19 cellular contexts compared by ENCODE assay signal in genomic region chr20:54070187-54070987, GRCh38. TPM values are rescaled to one million over a fixed set of nuclear protein-coding genes. Genes with fewer than 3 reads are reported as not detected.
DNase-seq lines count a peak whose midpoint lies in the region; ATAC-seq and TF ChIP-seq lines count a peak whose summit lies in the region.
"Had no signal": no experiment of that assay in that cellular context is flagged by ENCODE, and none has a peak within 500 bp of the region (broad histone marks: within the 10 kb centered on the region; RNA-seq: fewer than 3 reads in every experiment).

A gene with protein sequence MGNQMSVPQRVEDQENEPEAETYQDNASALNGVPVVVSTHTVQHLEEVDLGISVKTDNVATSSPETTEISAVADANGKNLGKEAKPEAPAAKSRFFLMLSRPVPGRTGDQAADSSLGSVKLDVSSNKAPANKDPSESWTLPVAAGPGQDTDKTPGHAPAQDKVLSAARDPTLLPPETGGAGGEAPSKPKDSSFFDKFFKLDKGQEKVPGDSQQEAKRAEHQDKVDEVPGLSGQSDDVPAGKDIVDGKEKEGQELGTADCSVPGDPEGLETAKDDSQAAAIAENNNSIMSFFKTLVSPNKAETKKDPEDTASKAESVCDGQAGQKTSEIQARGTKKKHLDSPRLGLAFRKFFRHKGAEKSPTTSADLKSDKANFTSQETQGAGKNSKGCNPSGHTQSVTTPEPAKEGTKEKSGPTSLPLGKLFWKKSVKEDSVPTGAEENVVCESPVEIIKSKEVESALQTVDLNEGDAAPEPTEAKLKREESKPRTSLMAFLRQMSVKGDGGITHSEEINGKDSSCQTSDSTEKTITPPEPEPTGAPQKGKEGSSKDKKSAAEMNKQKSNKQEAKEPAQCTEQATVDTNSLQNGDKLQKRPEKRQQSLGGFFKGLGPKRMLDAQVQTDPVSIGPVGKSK (minus strand): TSS chr20:54070594. CDS start chr20:54058718, 11,876 bp downstream.

- no peak within 1 kb of the TSS for H3K4me3 Mint-ChIP-seq in mesothelial cell of epicardium
- H3K4me3 Mint-ChIP-seq: neural progenitor cell, T-cell had no signal

- peak; percentile 23 for DNase-seq in DMS53 treated with DMSO at 0.1 percent for 48 hours (lab: John Stamatoyannopoulos, UW; ENCODE audit: unreplicated experiment)
- peak; percentile 49 for DNase-seq in left lobe of liver (ENCODE audit: low spot score)
- no peak for DNase-seq in smooth muscle cell (lab: John Stamatoyannopoulos, UW; ENCODE audit: unreplicated experiment)
- no peak for DNase-seq in mesothelial cell of epicardium (ENCODE audit: low spot score in 2 of 2, unreplicated experiment in 2 of 2)
- DNase-seq in hippocampal formation (lab: John Stamatoyannopoulos, UW): no peak
- DNase-seq in NCI-H2081 (lab: John Stamatoyannopoulos, UW): no peak
- DNase-seq in NOMO-1 (lab: John Stamatoyannopoulos, UW; ENCODE audit: unreplicated experiment in 2 of 2): no peak
- DNase-seq: amniotic stem cell, foreskin melanocyte, lower lobe of right lung, MV-4-11, NCI-H2107, NCI-H69, T-cell had no signal

- 75% methylated on average over 11 of the region's 11 CpGs for WGBS in smooth muscle cell (ENCODE audit: low lambda C conversion rate)

- H3K9me2 ChIP-seq in Loucy (replicated peaks; ENCODE audit: low read depth, low read length): no peaks in the 10 kb centered on the region

- no peaks in the 10 kb centered on the region for H3K79me2 ChIP-seq in Loucy (ENCODE audit: insufficient read depth, low read length)
- H3K79me2 ChIP-seq in smooth muscle cell (ENCODE audit: low read depth): no peaks in the 10 kb centered on the region

- peaks cover 7% of the 10 kb centered on the region for H3K4me1 Mint-ChIP-seq in mesothelial cell of epicardium

- H3K4me2 ChIP-seq in Loucy (ENCODE audit: low read depth, low read length, poor library complexity, severe bottlenecking) (no peak within 1 kb of the TSS), smooth muscle cell (no peak within 1 kb of the TSS)
- H3K4me2 ChIP-seq: neural progenitor cell had no signal

- H3K9me3 ChIP-seq in Loucy (ENCODE audit: insufficient read depth, low read depth, low read length) (no peaks in the 10 kb centered on the region), smooth muscle cell (replicated peaks; ENCODE audit: low read depth) (no peaks in the 10 kb centered on the region)
- H3K9me3 ChIP-seq: lower lobe of right lung, right atrium auricular region had no signal

- ATAC-seq in left lobe of liver: peak; percentile 90
- ATAC-seq: lower lobe of right lung, T-cell had no signal

- peak within 1 kb of the TSS; percentile 57 for H3K27ac ChIP-seq in smooth muscle cell (ENCODE audit: low read depth)
- H3K27ac ChIP-seq: lower lobe of right lung, neural progenitor cell, right atrium auricular region had no signal

- peak within 1 kb of the TSS; percentile 36; the same call in 1 of the 2 replicates for H2AFZ ChIP-seq in Loucy (ENCODE audit: low read length)
- no peak within 1 kb of the TSS for H2AFZ ChIP-seq in smooth muscle cell (ENCODE audit: low read depth)
- H2AFZ ChIP-seq: neural progenitor cell had no signal

- H3K9ac ChIP-seq in Loucy (ENCODE audit: low read depth, low read length, poor library complexity, severe bottlenecking): no peak within 1 kb of the TSS
- H3K9ac ChIP-seq in smooth muscle cell (ENCODE audit: low read depth): no peak within 1 kb of the TSS
- H3K9ac ChIP-seq: neural progenitor cell had no signal

- H3K36me3 ChIP-seq in Loucy (ENCODE audit: insufficient read depth, low read length) (no peaks in the 10 kb centered on the region), smooth muscle cell (ENCODE audit: low read depth) (no peaks in the 10 kb centered on the region)
- H3K36me3 ChIP-seq: lower lobe of right lung, neural progenitor cell, right atrium auricular region had no signal

- no peak within 1 kb of the TSS for H3K27ac Mint-ChIP-seq in mesothelial cell of epicardium
- H3K27ac Mint-ChIP-seq: activated T-helper 2 cell treated with anti-CD3 and anti-CD28 coated beads, Interferon-gamma antibody, Interleukin-2, Interleukin-4, amounts not matched to agents 10 μg/mL and 5 μg/mL and 100 μg/mL, durations not matched to agents 14 hours and 24 hours and 36 hours; neural progenitor cell; T-cell had no signal

- H3K4me1 ChIP-seq in Loucy (ENCODE audit: insufficient read depth, low read length, poor library complexity, severe bottlenecking) (peaks cover 26% of the 10 kb centered on the region), smooth muscle cell (ENCODE audit: low read depth) (no peaks in the 10 kb centered on the region)
- H3K4me1 ChIP-seq: lower lobe of right lung, neural progenitor cell, right atrium auricular region had no signal

- H3F3A ChIP-seq in Loucy (ENCODE audit: low read depth): no peaks in the 10 kb centered on the region
- H3F3A ChIP-seq in smooth muscle cell (ENCODE audit: low read depth): no peaks in the 10 kb centered on the region

- H3K27me3 ChIP-seq in Loucy (ENCODE audit: insufficient read depth, low read length, poor library complexity, severe bottlenecking): no peaks in the 10 kb centered on the region
- H3K27me3 ChIP-seq in smooth muscle cell (ENCODE audit: low read depth): no peaks in the 10 kb centered on the region
- H3K27me3 ChIP-seq: neural progenitor cell, right atrium auricular region had no signal

- H3K9me3 Mint-ChIP-seq in mesothelial cell of epicardium: no peaks in the 10 kb centered on the region
- H3K9me3 Mint-ChIP-seq: activated T-helper 2 cell treated with anti-CD3 and anti-CD28 coated beads, Interferon-gamma antibody, Interleukin-2, Interleukin-4, amounts not matched to agents 10 μg/mL and 5 μg/mL and 100 μg/mL, durations not matched to agents 14 hours and 24 hours and 36 hours; neural progenitor cell; T-cell had no signal

- TF ChIP-seq CTCF in Loucy (conservative IDR thresholded peaks at IDR 0.05; ENCODE audit: low read length) (no peak), smooth muscle cell (IDR thresholded peaks at IDR 0.05; ENCODE audit: borderline replicate concordance, insufficient read depth, poor library complexity, severe bottlenecking) (no peak), mesothelial cell of epicardium (IDR thresholded peaks at IDR 0.05; ENCODE audit: unreplicated experiment) (no peak)

- H3K27me3 Mint-ChIP-seq in mesothelial cell of epicardium (ENCODE audit: low read depth): peaks cover 12% of the 10 kb centered on the region

- no peaks in the 10 kb centered on the region for H4K20me1 ChIP-seq in Loucy (ENCODE audit: insufficient read depth, low read length, poor library complexity, severe bottlenecking)
- H4K20me1 ChIP-seq in smooth muscle cell (ENCODE audit: low read depth): no peaks in the 10 kb centered on the region

- H3K4me3 ChIP-seq in Loucy (ENCODE audit: low read length, poor library complexity, severe bottlenecking) (no peak within 1 kb of the TSS), smooth muscle cell (no peak within 1 kb of the TSS)
- H3K4me3 ChIP-seq: lower lobe of right lung, neural progenitor cell, right atrium auricular region had no signal

- H3K36me3 Mint-ChIP-seq in mesothelial cell of epicardium: no peaks in the 10 kb centered on the region
- H3K36me3 Mint-ChIP-seq: neural progenitor cell, T-cell had no signal

RNA-seq across cellular contexts. Expression of the gene that starts here (rescaled TPM):
- total RNA-seq in left lobe of liver (0.08 TPM), smooth muscle cell (0.09 and 0.18 TPM in 2 replicates), mesothelial cell of epicardium (0.18 to 0.20 TPM (median 0.20 TPM) in 3 replicates)
- polyA plus RNA-seq in smooth muscle cell: 0.15 and 0.43 TPM in 2 replicates
- total RNA-seq: activated T-helper 2 cell treated with anti-CD3 and anti-CD28 coated beads, Interferon-gamma antibody, Interleukin-2, Interleukin-4, amounts not matched to agents 10 μg/mL and 5 μg/mL and 100 μg/mL, durations not matched to agents 14 hours and 24 hours and 36 hours; right atrium auricular region; RPMI7951 had no signal

Comparison
In these comparisons a context has a peak if more than half of its experiments do, and no peak if none do; other contexts are left out.
1. Peak in DNase-seq and ATAC-seq in left lobe of liver; RNA of the gene not detected or under 1 TPM.